ENCODE assay signal across 8 cellular contexts in genomic region chr12:94007833-94008232, GRCh38.
DNase-seq lines count a peak whose midpoint lies in the region; ATAC-seq and TF ChIP-seq lines count a peak whose summit lies in the region.
"Not testable (repeated sequence)": the region's sequence is repeated elsewhere in the genome, so short reads cannot be mapped to it uniquely, and the experiment has no call there.

No MANE protein-coding gene starts in this region.

- H3K4me1 ChIP-seq in GM23338 (ENCODE audit: insufficient read depth) = peaks cover 11% of the 10 kb centered on the region

- CTCF ChIA-PET in activated naive CD4-positive, alpha-beta T cell treated with anti-CD3 and anti-CD28 coated beads for 36 hours (lab: Charles Lee) = interaction anchor here (1.0 to 1.9 kb wide), 4 partner anchors 15 to 94 kb away, joined by 3 to 7 read pairs (median 4); no protein-coding TSS in a partner anchor

- not testable (repeated sequence) for H3K9me2 ChIP-seq in GM23338 (ENCODE audit: insufficient read depth)

- H3K27me3 Mint-ChIP-seq in GM23338 (ENCODE audit: insufficient read depth, low read depth, poor library complexity); activated naive CD4-positive, alpha-beta T cell treated with anti-CD3 and anti-CD28 coated beads for 36 hours (ENCODE audit: low read depth): not testable (repeated sequence)

- H2AFZ ChIP-seq in GM23338 = not testable (repeated sequence)

- not testable (repeated sequence) for H3K27me3 ChIP-seq in GM23338 (ENCODE audit: insufficient read depth)

- not testable (repeated sequence) for H3K36me3 ChIP-seq in GM23338 (ENCODE audit: insufficient read depth)

- H3K4me2 ChIP-seq in GM23338 = 0 out of 2 replicates have a peak overlapping the region, but pooled peaks have one; percentile 33

- intact Hi-C loops in activated naive CD4-positive, alpha-beta T cell treated with anti-CD3 and anti-CD28 coated beads for 36 hours (cut with micrococcal nuclease) = not testable (repeated sequence)

- not testable (repeated sequence) for H3K27ac ChIP-seq in GM23338 (ENCODE audit: low read depth)

- not testable (repeated sequence) for H3K4me3 Mint-ChIP-seq in GM23338; activated naive CD4-positive, alpha-beta T cell treated with anti-CD3 and anti-CD28 coated beads for 36 hours

- peaks cover 15% of the 10 kb centered on the region; the same call in 2 of the 3 replicates for H3K36me3 Mint-ChIP-seq in GM23338 (ENCODE audit: low read depth)
- H3K36me3 Mint-ChIP-seq in activated naive CD4-positive, alpha-beta T cell treated with anti-CD3 and anti-CD28 coated beads for 36 hours (ENCODE audit: low read depth) = peaks cover 11% of the 10 kb centered on the region

- peak; percentile 32 for ATAC-seq in GM23338
- ATAC-seq in stimulated activated naive CD8-positive, alpha-beta T cell treated with anti-CD3 and anti-CD28 coated beads, Interleukin-15, Interleukin-2, amounts not matched to agents 100 U/mL and 50 U/mL, for 24 hours = not testable (repeated sequence)

- H3K4me1 Mint-ChIP-seq in GM23338 = peaks cover 18% of the 10 kb centered on the region; the same call in 2 of the 3 replicates
- H3K4me1 Mint-ChIP-seq in activated naive CD4-positive, alpha-beta T cell treated with anti-CD3 and anti-CD28 coated beads for 36 hours (ENCODE audit: low read depth) = peaks cover 27% of the 10 kb centered on the region

- not testable (repeated sequence) for TF ChIP-seq CTCF in GM23338 (conservative IDR thresholded peaks at IDR 0.05; ENCODE audit: low read depth in 2 of 2)

- H3K4me3 ChIP-seq in GM23338 = not testable (repeated sequence)

- not testable (repeated sequence) for H4K20me1 ChIP-seq in GM23338 (replicated peaks; ENCODE audit: insufficient read depth)

- DNase-seq in GM23338 (ENCODE audit: low spot score) (peak; percentile 83), RPMI8226 (peak; percentile 19), iPS DF 19.7 (ENCODE audit: low read depth, low spot score) (peak; percentile 59)
- peak; percentile 32 for DNase-seq in activated CD4-positive, alpha-beta T cell treated with anti-CD3 and anti-CD28 coated beads for 1 hour
- DNase-seq in activated CD8-positive, alpha-beta memory T cell treated with anti-CD3 and anti-CD28 coated beads, Interleukin-2, amount 50 U/mL, for 4 hours = peak; percentile 16
- peak; percentile 68 for DNase-seq in activated naive CD4-positive, alpha-beta T cell treated with anti-CD3 and anti-CD28 coated beads for 36 hours
- peak; percentile 7 to 22 for DNase-seq in stimulated activated CD4-positive, alpha-beta T cell treated with anti-CD3 and anti-CD28 coated beads, Interleukin-15, amount 100 ng/mL, for 48 hours (ENCODE audit: low read depth in 2 of 2)
- peak; percentile 9 for DNase-seq in stimulated activated naive CD8-positive, alpha-beta T cell treated with anti-CD3 and anti-CD28 coated beads, Interleukin-15, Interleukin-2, amounts not matched to agents 100 U/mL and 50 U/mL, for 24 hours

- not testable (repeated sequence) for H3K27ac Mint-ChIP-seq in GM23338; activated naive CD4-positive, alpha-beta T cell treated with anti-CD3 and anti-CD28 coated beads for 36 hours

- H3F3A ChIP-seq in GM23338 (replicated peaks; ENCODE audit: low read depth) = not testable (repeated sequence)

- peaks cover 23% of the 10 kb centered on the region for H3K9me3 Mint-ChIP-seq in GM23338
- peaks cover 25% of the 10 kb centered on the region for H3K9me3 Mint-ChIP-seq in activated naive CD4-positive, alpha-beta T cell treated with anti-CD3 and anti-CD28 coated beads for 36 hours

- H3K79me2 ChIP-seq in GM23338 (replicated peaks; ENCODE audit: insufficient read depth) = not testable (repeated sequence)

TF ChIP-seq in GM23338, 12 proteins besides CTCF, POLR2A, EP300 and RAD21:
- peak; percentile 16; the same call in 1 of the 2 replicates for TF ChIP-seq ZNF462 (CRISPR knock-in tag; IDR thresholded peaks at IDR 0.05)

Comparison
In these comparisons a context has a peak if more than half of its experiments do, and no peak if none do; other contexts are left out.
1. DNase-seq: peak in every context shown above with its lines; median percentile 83 in GM23338; 68 in activated naive CD4-positive, alpha-beta T cell treated with anti-CD3 and anti-CD28 coated beads for 36 hours; 59 in iPS DF 19.7; 32 in activated CD4-positive, alpha-beta T cell treated with anti-CD3 and anti-CD28 coated beads for 1 hour; 19 in RPMI8226; 16 in activated CD8-positive, alpha-beta memory T cell treated with anti-CD3 and anti-CD28 coated beads, Interleukin-2, amount 50 U/mL, for 4 hours; 14 in stimulated activated CD4-positive, alpha-beta T cell treated with anti-CD3 and anti-CD28 coated beads, Interleukin-15, amount 100 ng/mL, for 48 hours; 9 in stimulated activated naive CD8-positive, alpha-beta T cell treated with anti-CD3 and anti-CD28 coated beads, Interleukin-15, Interleukin-2, amounts not matched to agents 100 U/mL and 50 U/mL, for 24 hours.